In genomic region chr7:117084286-117084685, GRCh38 we compare ENCODE assay signal across 14 cellular contexts.
DNase-seq lines count a peak whose midpoint lies in the region; FAIRE-seq and TF ChIP-seq lines count a peak whose summit lies in the region.
"Had no signal": no experiment of that assay in that cellular context is flagged by ENCODE, and none has a peak within 500 bp of the region (broad histone marks: within the 10 kb centered on the region; RNA-seq: fewer than 3 reads in every experiment).

No MANE protein-coding gene starts in this region.

- in situ Hi-C loops in mammary epithelial cell (cut with MboI; ENCODE audit: low sequenced_read_pairs in 2 of 2), result no loop called here

- FAIRE-seq in H54 (lab: Jason Lieb, UNC) (peak; percentile 67), keratinocyte (lab: Jason Lieb, UNC) (peak; percentile 83)

- H3K79me2 ChIP-seq in mammary epithelial cell (ENCODE audit: insufficient read depth, low read length) (peaks cover 24% of the 10 kb centered on the region), keratinocyte (ENCODE audit: control insufficient read depth, insufficient read depth, low read length) (no peaks in the 10 kb centered on the region)

- peaks cover 20% of the 10 kb centered on the region for H3K4me1 ChIP-seq in mammary epithelial cell (ENCODE audit: insufficient read depth, low read length)
- peaks cover 43% of the 10 kb centered on the region for H3K4me1 ChIP-seq in keratinocyte (ENCODE audit: control insufficient read depth, extremely low read depth, insufficient read depth, low read length)
- H3K4me1 ChIP-seq in tibial artery, result peaks cover 0 to 66% (median 2%) of the 10 kb centered on the region in 4 donors
- H3K4me1 ChIP-seq: HAP-1 had no signal

- no peak overlapping the region for H3K4me2 ChIP-seq in mammary epithelial cell (ENCODE audit: insufficient read depth, low read depth, low read length)
- peak overlapping the region; percentile 66 for H3K4me2 ChIP-seq in keratinocyte (ENCODE audit: control insufficient read depth, extremely low read depth, insufficient read depth, low read depth, low read length)

- H3K9me1 ChIP-seq in keratinocyte (ENCODE audit: control insufficient read depth, extremely low read depth, insufficient read depth, low read length), result no peaks in the 10 kb centered on the region

- H3K27ac ChIP-seq in mammary epithelial cell (ENCODE audit: insufficient read depth, low read depth, low read length), result no peak overlapping the region
- H3K27ac ChIP-seq in keratinocyte (ENCODE audit: control insufficient read depth, insufficient read depth, low read length), result peak overlapping the region; percentile 84
- no peak overlapping the region for H3K27ac ChIP-seq in tibial artery

- 79% methylated on average over 1 of the region's 1 CpG for WGBS in mammary epithelial cell (ENCODE audit: low coverage, missing lambda C conversion rate)

- no peak for DNase-seq in H54 (ENCODE audit: insufficient read length, low spot score)
- peak; percentile 14 for DNase-seq in LHCN-M2 (ENCODE audit: low read depth)
- DNase-seq in mammary epithelial cell, result peak; percentile 60
- DNase-seq in keratinocyte (ENCODE audit: low read depth, low spot score), result no peak
- no peak for DNase-seq in activated CD8-positive, alpha-beta memory T cell treated with anti-CD3 and anti-CD28 coated beads, Interleukin-2, amount 50 U/mL, for 48 hours
- DNase-seq in effector CD8-positive, alpha-beta T cell (lab: John Stamatoyannopoulos, UW), result no peak
- no peak for DNase-seq in activated T-cell treated with anti-CD3 and anti-CD28 coated beads, Interleukin-2, amount 50 U/mL, for 48 hours
- DNase-seq in tibial artery, result no peak
- DNase-seq: DMS153, NCI-H1417 treated with DMSO at 0.1 percent for 48 hours, NCI-H226, NCI-H526 treated with DMSO at 0.1 percent for 48 hours, OCI-M1 had no signal

- TF ChIP-seq POLR2A in H54 (IDR thresholded peaks at IDR 0.05; ENCODE audit: low read depth, low read length), result no peak

- H2AFZ ChIP-seq in mammary epithelial cell (ENCODE audit: low read depth, low read length) (no peak overlapping the region), keratinocyte (ENCODE audit: control insufficient read depth, low read length) (no peak overlapping the region)

- H3K27me3 ChIP-seq in mammary epithelial cell (ENCODE audit: insufficient read depth, low read length) (no peaks in the 10 kb centered on the region), keratinocyte (ENCODE audit: control insufficient read depth, extremely low read depth, insufficient read depth, low read length) (no peaks in the 10 kb centered on the region), tibial artery (no peaks in the 10 kb centered on the region)

- H3K36me3 ChIP-seq in mammary epithelial cell (ENCODE audit: insufficient read depth, low read length), result no peaks in the 10 kb centered on the region
- H3K36me3 ChIP-seq in keratinocyte (ENCODE audit: control insufficient read depth in 2 of 2, extremely low read depth in 1 of 2, insufficient read depth in 2 of 2, low read length in 2 of 2), result no peaks in the 10 kb centered on the region
- H3K36me3 ChIP-seq in tibial artery, result no peaks in the 10 kb centered on the region
- H3K36me3 ChIP-seq: HAP-1 had no signal

- H3K9ac ChIP-seq in mammary epithelial cell (ENCODE audit: insufficient read depth, low read length) (no peak overlapping the region), keratinocyte (ENCODE audit: control insufficient read depth, extremely low read depth, insufficient read depth, low read length) (no peak overlapping the region)

- no TSS peak for BruUV-seq in mammary epithelial cell (replicated peaks; lab: Mats Ljungman, UMichigan)

- dilution Hi-C loops in mammary epithelial cell (cut with HindIII; ENCODE audit: low sequenced_read_pairs) (no loop called here), keratinocyte (cut with MboI; ENCODE audit: extremely low pct_ligation_motif_present, low sequenced_read_pairs) (no loop called here)

- H3K4me3 ChIP-seq in mammary epithelial cell (replicated peaks in 1 of 3; ENCODE audit: insufficient read depth in 1 of 3, low read depth in 2 of 3, low read length in 3 of 3), result no peak overlapping the region
- no peak overlapping the region for H3K4me3 ChIP-seq in keratinocyte (ENCODE audit: control insufficient read depth in 2 of 3, extremely low read depth in 1 of 3, insufficient read depth in 2 of 3, low read depth in 1 of 3, low read length in 3 of 3)
- H3K4me3 ChIP-seq in tibial artery, result no peak overlapping the region
- H3K4me3 ChIP-seq: HAP-1 had no signal

- TF ChIP-seq CTCF in mammary epithelial cell (conservative IDR thresholded peaks at IDR 0.05 in 1 of 2, IDR thresholded peaks at IDR 0.05 in 1 of 2; ENCODE audit: extremely low read depth in 1 of 2, insufficient read depth in 1 of 2, low read depth in 1 of 2, low read length in 2 of 2) (no peak), keratinocyte (optimal IDR thresholded peaks at IDR 0.05 in 1 of 3, IDR thresholded peaks at IDR 0.05 in 1 of 3, conservative IDR thresholded peaks at IDR 0.05 in 1 of 3; ENCODE audit: extremely low read depth in 1 of 3, insufficient read depth in 2 of 3, low read length in 3 of 3) (no peak), tibial artery (IDR thresholded peaks at IDR 0.05) (no peak)

- H4K20me1 ChIP-seq in mammary epithelial cell (ENCODE audit: insufficient read depth, low read length) (no peaks in the 10 kb centered on the region), keratinocyte (ENCODE audit: control insufficient read depth, extremely low read depth, insufficient read depth, low read length) (no peaks in the 10 kb centered on the region)

- intact Hi-C loops in mammary epithelial cell (cut with micrococcal nuclease) (no loop called here), tibial artery (cut with DNase I; ENCODE audit: low total_unique reads) (loop anchor here (10.0 kb wide), 1 partner anchor 59 kb away; no protein-coding TSS in a partner anchor)

- H3K9me3 ChIP-seq in mammary epithelial cell (replicated peaks; ENCODE audit: insufficient read depth, low read length), result no peaks in the 10 kb centered on the region
- H3K9me3 ChIP-seq in keratinocyte (ENCODE audit: control insufficient read depth, low read depth, low read length), result no peaks in the 10 kb centered on the region
- no peaks in the 10 kb centered on the region for H3K9me3 ChIP-seq in tibial artery
- H3K9me3 ChIP-seq: HAP-1 had no signal

- CTCF ChIA-PET in mammary epithelial cell (lab: Charles Lee; ENCODE audit: low non-redundant PET), result interaction anchor here (0.6 kb wide), 1 partner anchor 96 kb away, joined by 3 read pairs; no protein-coding TSS in a partner anchor

Comparison
In these comparisons a context has a peak if more than half of its experiments do, and no peak if none do; other contexts are left out.
1. DNase-seq: peak in LHCN-M2 (single experiment) and mammary epithelial cell (single experiment); none in H54 (single experiment), keratinocyte (single experiment), activated CD8-positive, alpha-beta memory T cell treated with anti-CD3 and anti-CD28 coated beads, Interleukin-2, amount 50 U/mL, for 48 hours (single experiment), effector CD8-positive, alpha-beta T cell (single experiment), activated T-cell treated with anti-CD3 and anti-CD28 coated beads, Interleukin-2, amount 50 U/mL, for 48 hours (0 of 2) and tibial artery (0 of 2).